In genomic region chr22:45311033-45311531, GRCh38 we compare ENCODE assay signal across 8 cellular contexts. TPM values are rescaled to one million over a fixed set of nuclear protein-coding genes. Genes with fewer than 3 reads are reported as not detected.
DNase-seq lines count a peak whose midpoint lies in the region; ATAC-seq and TF ChIP-seq lines count a peak whose summit lies in the region.

No MANE protein-coding gene starts in this region.

- intact Hi-C loops in left lung (cut with DNase I), result no loop called here

- H3K27me3 ChIP-seq in adipocyte (replicated peaks; ENCODE audit: control insufficient read depth, insufficient read depth, low read length), result no peaks in the 10 kb centered on the region
- H3K27me3 ChIP-seq in left lung, result no peaks in the 10 kb centered on the region
- H3K27me3 ChIP-seq in thymus (ENCODE audit: control insufficient read depth, insufficient read depth), result no peaks in the 10 kb centered on the region

- ATAC-seq in left lung (no peak), GM21367 (IDR thresholded peaks at IDR 0.05; ENCODE audit: unreplicated experiment) (no peak), HG03521 (IDR thresholded peaks at IDR 0.05; ENCODE audit: unreplicated experiment) (no peak)

- peak overlapping the region; percentile 91 for H3K9ac ChIP-seq in adipocyte (ENCODE audit: low read length)

- H3K27me3 Mint-ChIP-seq in activated CD4-positive, alpha-beta T cell treated with anti-CD3 and anti-CD28 coated beads, Interleukin-2, amount 10 ng/mL, durations not matched to agents 7 days and 5 days, result no peaks in the 10 kb centered on the region

- H3K27ac Mint-ChIP-seq in activated CD4-positive, alpha-beta T cell treated with anti-CD3 and anti-CD28 coated beads, Interleukin-2, amount 10 ng/mL, durations not matched to agents 7 days and 5 days, result peak overlapping the region; percentile 80

- no peaks in the 10 kb centered on the region for H3K9me3 Mint-ChIP-seq in activated CD4-positive, alpha-beta T cell treated with anti-CD3 and anti-CD28 coated beads, Interleukin-2, amount 10 ng/mL, durations not matched to agents 7 days and 5 days

- no peak for DNase-seq in activated CD4-positive, alpha-beta T cell treated with anti-CD3 and anti-CD28 coated beads, Interleukin-2, amount 10 ng/mL, durations not matched to agents 7 days and 5 days
- no peak for DNase-seq in activated CD4-positive, alpha-beta T cell treated with anti-CD3 and anti-CD28 coated beads for 48 hours
- no peak for DNase-seq in adipocyte (ENCODE audit: low read depth)
- peak in 1 of 2 donors; percentile 56 for DNase-seq in left lung
- no peak for DNase-seq in NCI-H1092 (lab: John Stamatoyannopoulos, UW)

- H3K36me3 ChIP-seq in adipocyte (ENCODE audit: control insufficient read depth, insufficient read depth, low read length, severe bottlenecking) (no peaks in the 10 kb centered on the region), left lung (no peaks in the 10 kb centered on the region), thymus (ENCODE audit: control insufficient read depth, insufficient read depth) (peaks cover 3% of the 10 kb centered on the region)

- H3K4me3 ChIP-seq in adipocyte (ENCODE audit: low read length) (peak overlapping the region; percentile 86), left lung (peak overlapping the region; percentile 82 to 89), thymus (ENCODE audit: low read length) (peak overlapping the region; percentile 75)

- H3K4me1 ChIP-seq in adipocyte (ENCODE audit: control insufficient read depth, insufficient read depth, low read length), result peaks cover 14% of the 10 kb centered on the region
- H3K4me1 ChIP-seq in left lung, result peaks cover 3 to 43% of the 10 kb centered on the region in 2 donors
- H3K4me1 ChIP-seq in thymus (ENCODE audit: control insufficient read depth, insufficient read depth, low read length), result peaks cover 14% of the 10 kb centered on the region

- 82% methylated on average over 12 of the region's 12 CpGs for WGBS in thymus

- no peak for TF ChIP-seq CTCF in left lung (IDR thresholded peaks at IDR 0.05)

- H3K9me3 ChIP-seq in adipocyte (ENCODE audit: control insufficient read depth, low read length) (no peaks in the 10 kb centered on the region), left lung (no peaks in the 10 kb centered on the region), thymus (ENCODE audit: control insufficient read depth) (no peaks in the 10 kb centered on the region)

- peaks cover 15% of the 10 kb centered on the region for H3K36me3 Mint-ChIP-seq in activated CD4-positive, alpha-beta T cell treated with anti-CD3 and anti-CD28 coated beads, Interleukin-2, amount 10 ng/mL, durations not matched to agents 7 days and 5 days (ENCODE audit: low read depth)

- H3K27ac ChIP-seq in left lung (no peak overlapping the region), thymus (ENCODE audit: low read depth) (no peak overlapping the region)

- POLR2A ChIA-PET in activated CD4-positive, alpha-beta T cell treated with anti-CD3 and anti-CD28 coated beads, Interleukin-2, amount 10 ng/mL, durations not matched to agents 7 days and 5 days (lab: Charles Lee), result no interaction called here

- peak overlapping the region; percentile 81 for H3K4me3 Mint-ChIP-seq in activated CD4-positive, alpha-beta T cell treated with anti-CD3 and anti-CD28 coated beads, Interleukin-2, amount 10 ng/mL, durations not matched to agents 7 days and 5 days

- H3K4me1 Mint-ChIP-seq in activated CD4-positive, alpha-beta T cell treated with anti-CD3 and anti-CD28 coated beads, Interleukin-2, amount 10 ng/mL, durations not matched to agents 7 days and 5 days, result peaks cover 64% of the 10 kb centered on the region

- CTCF ChIA-PET in activated CD4-positive, alpha-beta T cell treated with anti-CD3 and anti-CD28 coated beads, Interleukin-2, amount 10 ng/mL, durations not matched to agents 7 days and 5 days (lab: Charles Lee), result no interaction called here

RNA-seq across cellular contexts. Expression of gene FAM118A, which starts 1.3 kb away (rescaled TPM):
- 10 to 100 TPM; 35.6 to 37.0 TPM for total RNA-seq in activated CD4-positive, alpha-beta T cell treated with anti-CD3 and anti-CD28 coated beads, Interleukin-2, amount 10 ng/mL, durations not matched to agents 7 days and 5 days
- total RNA-seq in left lung, result 10 to 100 TPM; 23.9 to 31.8 TPM
- 43.8 TPM for polyA plus RNA-seq in thymus

RNA-seq across cellular contexts. Expression of gene UPK3A, which starts 26.3 kb away (rescaled TPM):
- total RNA-seq in activated CD4-positive, alpha-beta T cell treated with anti-CD3 and anti-CD28 coated beads, Interleukin-2, amount 10 ng/mL, durations not matched to agents 7 days and 5 days, result not detected
- total RNA-seq in left lung, result not detected
- polyA plus RNA-seq in thymus, result 1.0 TPM
